ENCODE assay signal across 8 cellular contexts in the genomic region with DNA sequence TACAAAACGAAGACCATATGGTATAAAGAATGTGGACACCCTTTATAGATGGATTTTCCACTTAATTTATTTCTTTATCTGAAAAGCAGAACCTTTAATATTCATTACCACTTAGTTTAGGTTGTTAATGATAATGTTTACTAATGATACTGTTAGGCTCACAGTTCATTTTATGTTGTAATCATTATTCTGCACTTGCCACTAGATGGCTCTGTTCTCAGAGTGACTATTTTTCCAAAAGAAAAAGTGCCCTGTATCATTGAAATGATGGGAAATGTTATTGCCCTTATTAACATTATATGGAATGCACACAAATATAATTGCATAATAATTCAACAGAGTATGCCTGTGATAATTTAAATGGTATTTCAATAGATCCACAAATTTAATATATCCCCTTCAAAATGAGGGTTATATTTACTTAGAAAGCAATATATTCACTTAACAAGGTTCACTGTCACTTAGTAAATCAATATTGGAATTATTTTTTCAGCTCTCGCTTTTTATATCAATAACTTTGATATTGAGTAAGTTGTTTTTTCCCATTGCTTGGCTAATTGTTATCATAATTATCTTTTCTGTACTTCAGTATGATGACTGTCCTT.
DNase-seq lines count a peak whose midpoint lies in the region; ATAC-seq and TF ChIP-seq lines count a peak whose summit lies in the region.

No MANE protein-coding gene starts in this region.

- no CpG with 5 or more reads among the region's 2 CpGs for WGBS in IMR-90 (ENCODE audit: extremely low coverage in 2 of 2, insufficient read length in 1 of 2), 2 experiments

- in situ Hi-C loops in IMR-90 (cut with MboI; ENCODE audit: low sequenced_read_pairs): loop anchor here (10.0 to 25.0 kb wide), 2 partner anchors 131 to 698 kb away; no protein-coding TSS in a partner anchor

- no peak overlapping the region for H2AK5ac ChIP-seq in IMR-90 (ENCODE audit: low read depth, low read length)

- H3K9ac ChIP-seq in IMR-90 (ENCODE audit: low read depth, low read length) (no peak overlapping the region), neural cell (ENCODE audit: low read length) (no peak overlapping the region)

- no peak overlapping the region for H3K23ac ChIP-seq in IMR-90 (ENCODE audit: low read depth, low read length)

- POLR2A ChIA-PET in IMR-90 (lab: Charles Lee; ENCODE audit: unreplicated experiment): no interaction called here
- POLR2A ChIA-PET in CD8-positive, alpha-beta memory T cell (lab: Charles Lee): no interaction called here

- no peaks in the 10 kb centered on the region for H3F3A ChIP-seq in neural cell (ENCODE audit: insufficient read depth, low read length, poor library complexity, severe bottlenecking)

- H3K79me2 ChIP-seq in neural cell (replicated peaks; ENCODE audit: insufficient read depth, low read length): no peaks in the 10 kb centered on the region

- H3K27ac Mint-ChIP-seq in brain: no peak overlapping the region
- H3K27ac Mint-ChIP-seq in CD8-positive, alpha-beta memory T cell: no peak overlapping the region

- H2BK20ac ChIP-seq in IMR-90 (ENCODE audit: low read depth, low read length): no peak overlapping the region

- H3K14ac ChIP-seq in IMR-90 (replicated peaks; ENCODE audit: low read depth, low read length): no peak overlapping the region

- peak; percentile 63 for TF ChIP-seq CTCF in IMR-90 (conservative IDR thresholded peaks at IDR 0.05; ENCODE audit: low read depth, low read length)
- TF ChIP-seq CTCF in brain (conservative IDR thresholded peaks at IDR 0.05): peak; percentile 60 to 68
- peak; percentile 63 for TF ChIP-seq CTCF in neural cell (IDR thresholded peaks at IDR 0.05; ENCODE audit: poor library complexity, severe bottlenecking)

- H3K36me3 Mint-ChIP-seq in brain: no peaks in the 10 kb centered on the region
- no peaks in the 10 kb centered on the region for H3K36me3 Mint-ChIP-seq in CD8-positive, alpha-beta memory T cell

- BruUV-seq in IMR-90 (replicated peaks; lab: Mats Ljungman, UMichigan): no TSS peak

- no peaks in the 10 kb centered on the region for H3K9me3 ChIP-seq in IMR-90 (ENCODE audit: control insufficient read depth, insufficient read depth, low read length)
- H3K9me3 ChIP-seq in neural cell (ENCODE audit: low read length): no peaks in the 10 kb centered on the region
- H3K9me3 ChIP-seq in CD8-positive, alpha-beta memory T cell (ENCODE audit: low read length): no peaks in the 10 kb centered on the region

- intact Hi-C loops in IMR-90 (cut with micrococcal nuclease): loop anchor here (1.0 to 10.0 kb wide), 3 partner anchors 85 to 549 kb away; no protein-coding TSS in a partner anchor

- H2BK5ac ChIP-seq in IMR-90 (ENCODE audit: low read depth, low read length, poor library complexity, severe bottlenecking): no peak overlapping the region

- TF ChIP-seq POLR2A in IMR-90 (IDR thresholded peaks at IDR 0.05; ENCODE audit: low read depth, low read length): no peak

- H3K4me3 ChIP-seq in IMR-90 (ENCODE audit: insufficient read depth, low read depth, low read length) (no peak overlapping the region), neural cell (ENCODE audit: low read length) (no peak overlapping the region)
- H3K4me3 ChIP-seq in CD8-positive, alpha-beta memory T cell (ENCODE audit: low read length): no peak overlapping the region

- H3K27ac ChIP-seq in IMR-90 (ENCODE audit: insufficient read depth, low read length) (no peak overlapping the region), neural cell (ENCODE audit: low read length) (no peak overlapping the region)
- H3K27ac ChIP-seq in CD8-positive, alpha-beta memory T cell (ENCODE audit: low read depth, low read length): no peak overlapping the region

- H3K79me1 ChIP-seq in IMR-90 (ENCODE audit: low read depth in 1 of 2, low read length in 2 of 2): no peaks in the 10 kb centered on the region

- H3K4ac ChIP-seq in IMR-90 (ENCODE audit: low read depth, low read length): no peak overlapping the region

- TF ChIP-seq EP300 in neural cell (conservative IDR thresholded peaks at IDR 0.05; ENCODE audit: poor library complexity, severe bottlenecking): no peak

- no peaks in the 10 kb centered on the region for H3K9me1 ChIP-seq in IMR-90 (ENCODE audit: insufficient read depth, low read length)

- H2AK9ac ChIP-seq in IMR-90 (replicated peaks; ENCODE audit: low read depth, low read length, poor library complexity): no peak overlapping the region

- no peak overlapping the region for H2BK15ac ChIP-seq in IMR-90 (ENCODE audit: low read depth, low read length)

- no peak overlapping the region for H4K91ac ChIP-seq in IMR-90 (ENCODE audit: insufficient read depth, low read depth, low read length)

- peak; percentile 56 for ATAC-seq in IMR-90 (ENCODE audit: low read depth)
- ATAC-seq in HG02759 (IDR thresholded peaks at IDR 0.05; ENCODE audit: unreplicated experiment): no peak
- ATAC-seq in HG03460 (IDR thresholded peaks at IDR 0.05; ENCODE audit: unreplicated experiment): no peak

- H2BK120ac ChIP-seq in IMR-90 (ENCODE audit: low read depth, low read length): no peak overlapping the region

- H3K9me3 Mint-ChIP-seq in brain: no peaks in the 10 kb centered on the region
- H3K9me3 Mint-ChIP-seq in CD8-positive, alpha-beta memory T cell: no peaks in the 10 kb centered on the region

- H4K20me1 ChIP-seq in IMR-90 (ENCODE audit: insufficient read depth, low read length) (no peaks in the 10 kb centered on the region), neural cell (ENCODE audit: insufficient read depth) (no peaks in the 10 kb centered on the region)

- H3K4me3 Mint-ChIP-seq in brain: no peak overlapping the region
- no peak overlapping the region for H3K4me3 Mint-ChIP-seq in CD8-positive, alpha-beta memory T cell

- H3K27me3 Mint-ChIP-seq in brain: no peaks in the 10 kb centered on the region
- no peaks in the 10 kb centered on the region for H3K27me3 Mint-ChIP-seq in CD8-positive, alpha-beta memory T cell

- no peak overlapping the region for H2AFZ ChIP-seq in IMR-90 (replicated peaks; ENCODE audit: low read length, poor library complexity)
- no peak overlapping the region for H2AFZ ChIP-seq in neural cell (ENCODE audit: low read depth, low read length)

- H3K36me3 ChIP-seq in IMR-90 (ENCODE audit: control insufficient read depth, insufficient read depth, low read length) (no peaks in the 10 kb centered on the region), neural cell (ENCODE audit: insufficient read depth, low read length) (no peaks in the 10 kb centered on the region)
- no peaks in the 10 kb centered on the region for H3K36me3 ChIP-seq in CD8-positive, alpha-beta memory T cell (ENCODE audit: insufficient read depth, low read length)

- peaks cover 5% of the 10 kb centered on the region; the same call in 1 of the 2 replicates for H3K4me1 ChIP-seq in IMR-90 (ENCODE audit: control insufficient read depth, insufficient read depth, low read length)
- H3K4me1 ChIP-seq in CD8-positive, alpha-beta memory T cell (ENCODE audit: insufficient read depth, low read length): no peaks in the 10 kb centered on the region

- dilution Hi-C loops in IMR-90 (cut with HindIII; ENCODE audit: low sequenced_read_pairs, unreplicated experiment): no loop called here

- H3K4me1 Mint-ChIP-seq in brain: peaks cover 27% of the 10 kb centered on the region
- no peaks in the 10 kb centered on the region for H3K4me1 Mint-ChIP-seq in CD8-positive, alpha-beta memory T cell

- no peak overlapping the region for H4K8ac ChIP-seq in IMR-90 (ENCODE audit: low read depth in 2 of 2, low read length in 2 of 2)

- no peak overlapping the region for H4K5ac ChIP-seq in IMR-90 (ENCODE audit: low read depth, low read length)

- H3K4me2 ChIP-seq in IMR-90 (ENCODE audit: low read depth, low read length) (no peak overlapping the region), neural cell (ENCODE audit: low read length) (no peak overlapping the region)

- no peak overlapping the region for H3K18ac ChIP-seq in IMR-90 (ENCODE audit: low read depth, low read length)

- CTCF ChIA-PET in IMR-90 (lab: Yijun Ruan, JAX): no interaction called here
- CTCF ChIA-PET in CD8-positive, alpha-beta memory T cell (lab: Charles Lee): no interaction called here

- H3K27me3 ChIP-seq in IMR-90 (ENCODE audit: control insufficient read depth, insufficient read depth, low read length) (no peaks in the 10 kb centered on the region), neural cell (ENCODE audit: insufficient read depth, low read depth, low read length) (no peaks in the 10 kb centered on the region)
- no peaks in the 10 kb centered on the region for H3K27me3 ChIP-seq in CD8-positive, alpha-beta memory T cell (ENCODE audit: insufficient read depth, low read length, poor library complexity, severe bottlenecking)

- no peak overlapping the region for H3K56ac ChIP-seq in IMR-90 (ENCODE audit: extremely low read depth, insufficient read depth, low read length)

- TF ChIP-seq RAD21 in IMR-90 (IDR thresholded peaks at IDR 0.05; ENCODE audit: low read length): peak; percentile 60
- peak; percentile 48 for TF ChIP-seq RAD21 in neural cell (conservative IDR thresholded peaks at IDR 0.05)

- no peaks in the 10 kb centered on the region for H3K9me2 ChIP-seq in neural cell (ENCODE audit: insufficient read depth, low read length)

- DNase-seq in DMS114 treated with DMSO at 0.1 percent for 48 hours (lab: John Stamatoyannopoulos, UW; ENCODE audit: unreplicated experiment): peak; percentile 49
- DNase-seq in IMR-90: peak; percentile 16
- no peak for DNase-seq in T-helper 9 cell
- no peak for DNase-seq in CD8-positive, alpha-beta memory T cell

TF ChIP-seq in IMR-90, 13 proteins besides CTCF, POLR2A, EP300 and RAD21:
- TF ChIP-seq CEBPB (IDR thresholded peaks at IDR 0.05; ENCODE audit: low read depth, low read length) (peak; percentile 28; the same call in 1 of the 2 replicates), SMC3 (IDR thresholded peaks at IDR 0.05; ENCODE audit: low read depth, low read length) (peak; percentile 66), FOS (IDR thresholded peaks at IDR 0.05; ENCODE audit: low read depth, low read length) (no peak), BHLHE40 (IDR thresholded peaks at IDR 0.05; ENCODE audit: low read depth, low read length) (no peak)

TF ChIP-seq in neural cell, 6 proteins besides CTCF, POLR2A, EP300 and RAD21:
- TF ChIP-seq EZH2 (IDR thresholded peaks at IDR 0.05; ENCODE audit: borderline replicate concordance, insufficient read depth, low read length, poor library complexity, severe bottlenecking) (no peak), SMC3 (conservative IDR thresholded peaks at IDR 0.05; ENCODE audit: poor library complexity) (peak; percentile 64), MXI1 (conservative IDR thresholded peaks at IDR 0.05; ENCODE audit: poor library complexity, severe bottlenecking) (no peak)

Comparison
In these comparisons a context has a peak if more than half of its experiments do, and no peak if none do; other contexts are left out.
1. DNase-seq: peak in DMS114 treated with DMSO at 0.1 percent for 48 hours (single experiment) and IMR-90 (single experiment); none in T-helper 9 cell (single experiment) and CD8-positive, alpha-beta memory T cell (0 of 5).
2. Peak in every context shown above with its lines, with median percentiles within 50 percentile points of each other: CTCF ChIP-seq.